Comparison of ENCODE assay signal across 20 cellular contexts in genomic region chr7:105234886-105235285, GRCh38.
"Had no signal": no experiment of that assay in that cellular context is flagged by ENCODE, and none has a peak within 500 bp of the region (broad histone marks: within the 10 kb centered on the region; RNA-seq: fewer than 3 reads in every experiment).

No MANE protein-coding gene starts in this region.

- H3K9ac ChIP-seq: KMS-11 had no signal

- H3K27me3 ChIP-seq: SJCRH30 had no signal

- ATAC-seq: HepG2 had no signal

- DNase-seq: IMR-90, Kasumi-1, MM.1S, NCI-H1092 treated with DMSO at 0.1 percent for 48 hours, NCI-H1436, NCI-H187, NCI-H2029, NCI-H2081 treated with DMSO at 0.1 percent for 48 hours, NCI-H2171, NCI-H226, NCI-H446, NCI-H510A, NCI-H524 treated with DMSO at 0.1 percent for 48 hours, NCI-H69, NCI-H774, RPMI8226, SHP77 treated with DMSO at 0.1 percent for 48 hours, SJCRH30 had no signal

- H3K4me2 ChIP-seq: KMS-11 had no signal

- H3K4me3 ChIP-seq: SJCRH30 had no signal

- H3K36me3 ChIP-seq: SJCRH30 had no signal

- H3K27ac ChIP-seq: KMS-11, SJCRH30 had no signal

- FAIRE-seq: HepG2 had no signal

- H3K9me3 ChIP-seq: SJCRH30 had no signal
